ENCODE assay signal across 30 cellular contexts in genomic region chr2:114286438-114286837, GRCh38.
DNase-seq lines count a peak whose midpoint lies in the region; ATAC-seq and TF ChIP-seq lines count a peak whose summit lies in the region.
"Had no signal": no experiment of that assay in that cellular context is flagged by ENCODE, and none has a peak within 500 bp of the region (broad histone marks: within the 10 kb centered on the region; RNA-seq: fewer than 3 reads in every experiment).

No MANE protein-coding gene starts in this region.

- no peaks in the 10 kb centered on the region for H3K27me3 ChIP-seq in ascending aorta
- H3K27me3 ChIP-seq in thoracic aorta (replicated peaks; ENCODE audit: insufficient read depth), result no peaks in the 10 kb centered on the region
- no peaks in the 10 kb centered on the region for H3K27me3 ChIP-seq in CD4-positive, alpha-beta memory T cell (ENCODE audit: insufficient read depth, low read length)
- H3K27me3 ChIP-seq: BE2C; BLaER1; BLaER1 treated with 17β-estradiol and CSF1 and Interleukin-3, amounts not matched to agents 10 nM and 100 nM had no signal

- DNase-seq in ascending aorta (ENCODE audit: low spot score in 2 of 2), result no peak
- no peak for DNase-seq in thoracic aorta (ENCODE audit: low spot score)
- no peak for DNase-seq in CD4-positive, alpha-beta memory T cell
- DNase-seq: 8988T; ACHN; AML-193; BE2C; C1 segment of cervical spinal cord; Caco-2; Calu3; CD4-positive, alpha-beta T cell; CD4-positive, CD25-positive, alpha-beta regulatory T cell; CD8-positive, alpha-beta memory T cell; CD8-positive, alpha-beta T cell; COR-L47; DMS 273 treated with DMSO at 0.1 percent for 48 hours; DMS153; DMS53; DMS79; DMS79 treated with DMSO at 0.1 percent for 48 hours; DND-41; EL had no signal

- H3K27me3 Mint-ChIP-seq in CD4-positive, alpha-beta memory T cell, result peaks cover 5 to 12% of the 10 kb centered on the region in 2 donors

- H3K27ac Mint-ChIP-seq in CD4-positive, alpha-beta memory T cell, result no peak overlapping the region
- H3K27ac Mint-ChIP-seq: B cell; CD4-positive, alpha-beta T cell; CD4-positive, CD25-positive, alpha-beta regulatory T cell; CD8-positive, alpha-beta memory T cell; CD8-positive, alpha-beta T cell had no signal

- H3K9me3 ChIP-seq in ascending aorta, result no peaks in the 10 kb centered on the region
- no peaks in the 10 kb centered on the region for H3K9me3 ChIP-seq in thoracic aorta
- no peaks in the 10 kb centered on the region for H3K9me3 ChIP-seq in CD4-positive, alpha-beta memory T cell (ENCODE audit: control insufficient read depth in 1 of 2, low read length in 2 of 2)
- H3K9me3 ChIP-seq: A549; BE2C; BLaER1; BLaER1 treated with 17β-estradiol and CSF1 and Interleukin-3, amounts not matched to agents 10 nM and 100 nM; Caco-2 had no signal

- CTCF ChIA-PET in CD4-positive, alpha-beta memory T cell (lab: Charles Lee; ENCODE audit: partially characterized antibody), result no interaction called here

- peaks cover 0 to 15% (median 2%) of the 10 kb centered on the region in 8 donors for H3K9me3 Mint-ChIP-seq in CD4-positive, alpha-beta memory T cell
- H3K9me3 Mint-ChIP-seq: CD4-positive, alpha-beta T cell; CD8-positive, alpha-beta T cell had no signal

- H3K36me3 Mint-ChIP-seq in CD4-positive, alpha-beta memory T cell, result no peaks in the 10 kb centered on the region
- H3K36me3 Mint-ChIP-seq: CD14-positive monocyte; CD4-positive, CD25-positive, alpha-beta regulatory T cell; CD8-positive, alpha-beta memory T cell; CD8-positive, alpha-beta T cell had no signal

- no peak overlapping the region for H3K4me3 Mint-ChIP-seq in CD4-positive, alpha-beta memory T cell
- H3K4me3 Mint-ChIP-seq: B cell; CD14-positive monocyte; CD4-positive, alpha-beta T cell; CD4-positive, CD25-positive, alpha-beta regulatory T cell; CD8-positive, alpha-beta memory T cell; CD8-positive, alpha-beta T cell had no signal

- H3K4me1 ChIP-seq in ascending aorta (peaks cover 0 to 10% of the 10 kb centered on the region in 2 donors), thoracic aorta (ENCODE audit: control insufficient read depth in 1 of 2, low read depth in 2 of 2) (peaks cover 23 to 38% of the 10 kb centered on the region in 2 donors)
- H3K4me1 ChIP-seq in CD4-positive, alpha-beta memory T cell (ENCODE audit: insufficient read depth, low read length), result no peaks in the 10 kb centered on the region
- H3K4me1 ChIP-seq: A549, BE2C, BLaER1, Caco-2 had no signal

- no peaks in the 10 kb centered on the region for H3K4me1 Mint-ChIP-seq in CD4-positive, alpha-beta memory T cell
- H3K4me1 Mint-ChIP-seq: B cell; CD14-positive monocyte; CD4-positive, CD25-positive, alpha-beta regulatory T cell; CD8-positive, alpha-beta memory T cell had no signal

- TF ChIP-seq CTCF in ascending aorta (IDR thresholded peaks at IDR 0.05), result no peak
- no peak for TF ChIP-seq CTCF in thoracic aorta (IDR thresholded peaks at IDR 0.05)

- intact Hi-C loops in ascending aorta (cut with DNase I), result no loop called here
- intact Hi-C loops in CD4-positive, alpha-beta memory T cell (cut with micrococcal nuclease), result no loop called here

- ATAC-seq in thoracic aorta (ENCODE audit: insufficient number of reproducible peaks, low FRiP score, low read depth), result no peak
- no peak for ATAC-seq in GM21825 (IDR thresholded peaks at IDR 0.05; ENCODE audit: unreplicated experiment)
- ATAC-seq: A549; CD8-positive, alpha-beta T cell had no signal

- no peak overlapping the region for H3K4me3 ChIP-seq in ascending aorta
- H3K4me3 ChIP-seq in thoracic aorta, result no peak overlapping the region
- H3K4me3 ChIP-seq in CD4-positive, alpha-beta memory T cell (ENCODE audit: low read length in 2 of 2), result no peak overlapping the region
- H3K4me3 ChIP-seq: A549; BLaER1; BLaER1 treated with 17β-estradiol and CSF1 and Interleukin-3, amounts not matched to agents 10 nM and 100 nM had no signal

- H3K27ac ChIP-seq in ascending aorta (peak overlapping the region; percentile 68 to 79), thoracic aorta (peak overlapping the region; percentile 10 to 86)
- H3K27ac ChIP-seq in CD4-positive, alpha-beta memory T cell (ENCODE audit: low read depth, low read length), result no peak overlapping the region
- H3K27ac ChIP-seq: 22Rv1; A549; BLaER1; BLaER1 treated with 17β-estradiol and CSF1 and Interleukin-3, amounts not matched to agents 10 nM and 100 nM; C4-2B had no signal

- H3K36me3 ChIP-seq in ascending aorta (no peaks in the 10 kb centered on the region), thoracic aorta (no peaks in the 10 kb centered on the region)
- no peaks in the 10 kb centered on the region for H3K36me3 ChIP-seq in CD4-positive, alpha-beta memory T cell (ENCODE audit: insufficient read depth, low read length)
- H3K36me3 ChIP-seq: BE2C; BLaER1; BLaER1 treated with 17β-estradiol and CSF1 and Interleukin-3, amounts not matched to agents 10 nM and 100 nM had no signal

- POLR2A ChIA-PET in CD4-positive, alpha-beta memory T cell (lab: Charles Lee; ENCODE audit: partially characterized antibody), result no interaction called here
